Comparison of ENCODE assay signal across 9 cellular contexts in genomic region chr15:78620021-78620838, GRCh38. TPM values are rescaled to one million over a fixed set of nuclear protein-coding genes. Genes with fewer than 3 reads are reported as not detected.
DNase-seq lines count a peak whose midpoint lies in the region; ATAC-seq, FAIRE-seq and TF ChIP-seq lines count a peak whose summit lies in the region.
"Had no signal": no experiment of that assay in that cellular context is flagged by ENCODE, and none has a peak within 500 bp of the region (broad histone marks: within the 10 kb centered on the region; RNA-seq: fewer than 3 reads in every experiment).

No MANE protein-coding gene starts in this region.

- no peak for TF ChIP-seq EP300 in H1 (IDR thresholded peaks at IDR 0.05; ENCODE audit: borderline replicate concordance in 1 of 2, low read depth in 2 of 2, low read length in 2 of 2)

- H3K36me3 ChIP-seq in H1 (ENCODE audit: control insufficient read depth in 2 of 4, insufficient read depth in 4 of 4, low read length in 3 of 4) = no peaks in the 10 kb centered on the region

- peak; percentile 68 for DNase-seq in D341Med (ENCODE audit: low spot score)
- peak; percentile 49 for DNase-seq in NCI-H146 (lab: John Stamatoyannopoulos, UW)
- peak; percentile 36 to 83 for DNase-seq in H1 (ENCODE audit: low read depth in 1 of 2, low spot score in 2 of 2)
- DNase-seq in nephron progenitor cell = peak; percentile 73
- DNase-seq in GM19238 (ENCODE audit: insufficient read length, low spot score) = no peak
- no peak for DNase-seq in superior temporal gyrus (ENCODE audit: extremely low spot score)
- DNase-seq in RPMI8226 = no peak

- POLR2A ChIA-PET in H1 (lab: Charles Lee; ENCODE audit: partially characterized antibody) = interaction anchor here (1.2 to 1.5 kb wide), 2 partner anchors 191 kb away, joined by 3 to 4 read pairs; partner anchors contain the start of gene ADAMTS7

- FAIRE-seq in H1 (lab: Jason Lieb, UNC) = no peak

- no peak overlapping the region for H2BK15ac ChIP-seq in H1 (ENCODE audit: low read length)

- H3K79me1 ChIP-seq in H1 (ENCODE audit: low read depth, low read length) = no peaks in the 10 kb centered on the region

- no peak overlapping the region for H3K27ac ChIP-seq in H1 (ENCODE audit: low read depth, low read length)

- H3K36me3 Mint-ChIP-seq in nephron progenitor cell (ENCODE audit: low read depth) = peaks cover 13% of the 10 kb centered on the region

- H3K27me3 ChIP-seq in H1 (replicated peaks in 1 of 4; ENCODE audit: control insufficient read depth in 3 of 4, extremely low read depth in 1 of 4, insufficient read depth in 3 of 4, low read length in 3 of 4) = peaks cover 6 to 39% (median 35%) of the 10 kb centered on the region in 4 experiments

- TF ChIP-seq RAD21 in H1 (IDR thresholded peaks at IDR 0.05 in 1 of 2, conservative IDR thresholded peaks at IDR 0.05 in 1 of 2; ENCODE audit: low read depth in 2 of 2, low read length in 2 of 2) = peak; percentile 15 to 33; a peak in 1 of 4 replicates

- H3K23ac ChIP-seq in H1 (ENCODE audit: insufficient read length) = no peak overlapping the region

- H3K27me3 Mint-ChIP-seq in nephron progenitor cell (ENCODE audit: low read depth, poor library complexity) = peaks cover 42% of the 10 kb centered on the region

- H3K27ac Mint-ChIP-seq in nephron progenitor cell = no peak overlapping the region

- peak overlapping the region; percentile 83 for H3K4me3 Mint-ChIP-seq in nephron progenitor cell

- ATAC-seq in HG02610 (IDR thresholded peaks at IDR 0.05; ENCODE audit: unreplicated experiment) = no peak

- H3K9ac ChIP-seq in H1 (replicated peaks in 1 of 4; ENCODE audit: extremely low read depth in 1 of 4, low read depth in 3 of 4, low read length in 3 of 4) = peak overlapping the region in 2 of 4 experiments; percentile 7 to 74; a peak in 1 of 7 replicates

- peak overlapping the region; percentile 74 to 88 for H3K4me2 ChIP-seq in H1 (ENCODE audit: insufficient read depth in 1 of 2, low read depth in 2 of 2, low read length in 2 of 2)

- H3K14ac ChIP-seq in H1 (ENCODE audit: insufficient read length) = no peak overlapping the region

- H3K18ac ChIP-seq in H1 (ENCODE audit: extremely low read depth, low read length) = peak overlapping the region; percentile 38

- peak overlapping the region; percentile 30 to 70 (median 56) for H3K4me3 ChIP-seq in H1 (ENCODE audit: extremely low read depth in 1 of 4, insufficient read depth in 2 of 4, low read depth in 3 of 4, low read length in 4 of 4)

- H4K8ac ChIP-seq in H1 (ENCODE audit: extremely low read depth, insufficient read depth, low read length) = peak overlapping the region; percentile 77

- no peak overlapping the region for H2BK5ac ChIP-seq in H1 (ENCODE audit: low read depth, low read length)

- peaks cover 0 to 10% (median 2%) of the 10 kb centered on the region in 4 experiments; a peak in 6 of 7 replicates for H3K4me1 ChIP-seq in H1 (replicated peaks in 1 of 4; ENCODE audit: control insufficient read depth in 3 of 4, insufficient read depth in 4 of 4, low read length in 3 of 4)

- H4K91ac ChIP-seq in H1 (replicated peaks; ENCODE audit: insufficient read length, low read length) = no peak overlapping the region

- H3K79me2 ChIP-seq in H1 (ENCODE audit: control insufficient read depth in 1 of 2, insufficient read depth in 2 of 2, low read length in 2 of 2) = no peaks in the 10 kb centered on the region

- no peak overlapping the region for H2BK20ac ChIP-seq in H1 (ENCODE audit: low read length)

- H4K20me1 ChIP-seq in H1 (replicated peaks in 1 of 2; ENCODE audit: control insufficient read depth in 1 of 2, insufficient read depth in 2 of 2, low read length in 2 of 2) = no peaks in the 10 kb centered on the region

- peaks cover 14% of the 10 kb centered on the region; the same call in 1 of the 2 replicates for H3K23me2 ChIP-seq in H1 (ENCODE audit: low read depth, low read length)

- no peaks in the 10 kb centered on the region for H3K9me3 Mint-ChIP-seq in nephron progenitor cell

- TF ChIP-seq CTCF in H1 (IDR thresholded peaks at IDR 0.05; ENCODE audit: control extremely low read depth in 1 of 3, insufficient read depth in 1 of 3, low read depth in 1 of 3, low read length in 3 of 3) = peak; percentile 53 to 83 (median 62)
- TF ChIP-seq CTCF in nephron progenitor cell (IDR thresholded peaks at IDR 0.05) = no peak

- H3K9me3 ChIP-seq in H1 (ENCODE audit: insufficient read depth in 2 of 2, low read depth in 1 of 2, low read length in 1 of 2) = no peaks in the 10 kb centered on the region

- H2AFZ ChIP-seq in H1 (ENCODE audit: low read length) = peak overlapping the region; percentile 80; the same call in 1 of the 2 replicates

- H3K4ac ChIP-seq in H1 (replicated peaks; ENCODE audit: insufficient read length, low read depth, low read length) = no peak overlapping the region

- no peak overlapping the region for H2BK120ac ChIP-seq in H1 (replicated peaks; ENCODE audit: low read depth, low read length)

- 1% methylated on average over 71 of the region's 82 CpGs; no CpG with 5 or more reads in 1 of the 2 experiments for WGBS in H1 (ENCODE audit: extremely low coverage in 1 of 2, insufficient coverage in 1 of 2, insufficient read length in 1 of 2, insufficient replicate concordance in 2 of 2, low coverage in 1 of 2, low lambda C conversion rate in 2 of 2, missing lambda C conversion rate in 1 of 2), 2 experiments

- CTCF ChIA-PET in H1 (lab: Charles Lee; ENCODE audit: partially characterized antibody) = interaction anchor here (0.6 to 7.6 kb wide), 34 partner anchors 10 to 359 kb away, joined by 3 to 81 read pairs (median 6); partner anchors contain the start of genes CHRNA5, HYKK and PSMA4

- H2AK5ac ChIP-seq in H1 (ENCODE audit: low read depth, low read length) = no peak overlapping the region

- no peak overlapping the region for H3K56ac ChIP-seq in H1 (replicated peaks; ENCODE audit: insufficient read length, low read depth, low read length)

- no peak overlapping the region for H2BK12ac ChIP-seq in H1 (ENCODE audit: low read depth, low read length)

- H4K5ac ChIP-seq in H1 (ENCODE audit: insufficient read length, low read depth, low read length) = no peak overlapping the region

- TF ChIP-seq POLR2A in H1 (IDR thresholded peaks at IDR 0.05; ENCODE audit: control extremely low read depth in 1 of 2, low read depth in 2 of 2, low read length in 2 of 2) = no peak

- peaks cover 20% of the 10 kb centered on the region for H3K4me1 Mint-ChIP-seq in nephron progenitor cell

TF ChIP-seq in H1, 55 proteins besides CTCF, POLR2A, EP300 and RAD21 (continues in another document):
- TF ChIP-seq RNF2 (IDR thresholded peaks at IDR 0.05; ENCODE audit: borderline replicate concordance, low read depth, low read length, missing control alignments, poor library complexity, severe bottlenecking) = no peak
- TF ChIP-seq EZH2 (IDR thresholded peaks at IDR 0.05; ENCODE audit: low read depth, low read length, severe bottlenecking) = peak; percentile 86
- TF ChIP-seq KDM4A (IDR thresholded peaks at IDR 0.05; ENCODE audit: low read depth, low read length, severe bottlenecking) = peak; percentile 92
- no peak for TF ChIP-seq TEAD4 (IDR thresholded peaks at IDR 0.05; ENCODE audit: low read depth, low read length)
- TF ChIP-seq CREB1 (IDR thresholded peaks at IDR 0.05) = peak; percentile 48; the same call in 1 of the 2 replicates
- no peak for TF ChIP-seq CHD1 (IDR thresholded peaks at IDR 0.05; ENCODE audit: low read depth, low read length)
- TF ChIP-seq CBX5 (IDR thresholded peaks at IDR 0.05; ENCODE audit: low read depth, low read length) = no peak
- TF ChIP-seq SRF (IDR thresholded peaks at IDR 0.05; ENCODE audit: low read depth, low read length) = no peak
- peak; percentile 90 for TF ChIP-seq SUZ12 (IDR thresholded peaks at IDR 0.05; ENCODE audit: low read length)
- TF ChIP-seq HDAC2 (IDR thresholded peaks at IDR 0.05; ENCODE audit: borderline replicate concordance in 1 of 2, low read depth in 2 of 2, low read length in 2 of 2) = 0 out of 4 replicates have a peak, but pooled peaks of 1 of the 2 experiments have one; percentile 50
- peak; percentile 75; the same call in 1 of the 2 replicates for TF ChIP-seq RBBP5 (IDR thresholded peaks at IDR 0.05; ENCODE audit: borderline replicate concordance, low read depth, low read length)
- TF ChIP-seq GTF2F1 (IDR thresholded peaks at IDR 0.05; ENCODE audit: borderline replicate concordance, low read depth, low read length) = no peak
- TF ChIP-seq MAFK (IDR thresholded peaks at IDR 0.05; ENCODE audit: low read depth, low read length) = no peak
- 0 out of 2 replicates have a peak, but pooled peaks have one; percentile 18 for TF ChIP-seq TAF1 (IDR thresholded peaks at IDR 0.05; ENCODE audit: low read depth, low read length)

RNA-seq across cellular contexts. Expression of gene CHRNA3, which starts 0.6 kb away (rescaled TPM):
- total RNA-seq in H1 (2021; fragmentation: NEBNext Ultra II Directional; extraction: Animal tissue kit (Norgen Biotek cat#: 25700)) = 2.1 TPM in 2 replicates
- 4.4 and 4.7 TPM in 2 replicates for polyA plus RNA-seq in H1 (2011; rRNA removed)
- 2.9 TPM for polyA plus RNA-seq in H1 (2011; cell fraction: cytosol; rRNA removed)
- polyA plus RNA-seq in H1 (2011; cell fraction: nucleus; rRNA removed) = 7.5 TPM
- 3.1 to 4.5 TPM (median 4.0 TPM) in 4 replicates for polyA plus RNA-seq in H1 (2012, experiment 1 of 2)
- polyA plus RNA-seq in H1 (2012, experiment 2 of 2) = 1.4 TPM
- 4.5 TPM for polyA plus RNA-seq in H1 (2013, experiment 1 of 2)
- polyA plus RNA-seq in H1 (2013, experiment 2 of 2) = 5.5 TPM
- polyA minus RNA-seq in H1 (2011; rRNA and poly(A)+ RNA removed) = 5.1 and 6.5 TPM in 2 replicates
- 3.2 TPM for polyA minus RNA-seq in H1 (2011; cell fraction: cytosol; rRNA and poly(A)+ RNA removed)
- polyA minus RNA-seq in H1 (2011; cell fraction: nucleus; rRNA and poly(A)+ RNA removed) = 4.7 TPM

RNA-seq across cellular contexts. Expression of gene CHRNB4, which starts 20.8 kb away (rescaled TPM):
- 2.4 and 2.6 TPM in 2 replicates for total RNA-seq in H1 (2021; fragmentation: NEBNext Ultra II Directional; extraction: Animal tissue kit (Norgen Biotek cat#: 25700))
- 4.1 and 4.5 TPM in 2 replicates for polyA plus RNA-seq in H1 (2011; rRNA removed)
- 2.2 TPM for polyA plus RNA-seq in H1 (2011; cell fraction: cytosol; rRNA removed)
- polyA plus RNA-seq in H1 (2011; cell fraction: nucleus; rRNA removed) = 2.7 TPM
- polyA plus RNA-seq in H1 (2012, experiment 1 of 2) = 2.0 to 3.4 TPM (median 3.1 TPM) in 4 replicates
- polyA plus RNA-seq in H1 (2012, experiment 2 of 2) = 3.1 TPM
- 3.2 TPM for polyA plus RNA-seq in H1 (2013, experiment 1 of 2)
- polyA plus RNA-seq in H1 (2013, experiment 2 of 2) = 3.4 TPM
- 5.1 and 6.1 TPM in 2 replicates for polyA minus RNA-seq in H1 (2011; rRNA and poly(A)+ RNA removed)
- 2.1 TPM for polyA minus RNA-seq in H1 (2011; cell fraction: cytosol; rRNA and poly(A)+ RNA removed)
- 1.5 TPM for polyA minus RNA-seq in H1 (2011; cell fraction: nucleus; rRNA and poly(A)+ RNA removed)
- total RNA-seq: mucosa of gallbladder had no signal

RNA-seq across cellular contexts. Expression of gene CHRNA5, which starts 54.9 kb away (rescaled TPM):
- total RNA-seq in H1 (2021; fragmentation: NEBNext Ultra II Directional; extraction: Animal tissue kit (Norgen Biotek cat#: 25700)) = 29.3 and 31.4 TPM in 2 replicates
- polyA plus RNA-seq in H1 (2011; rRNA removed) = 5.4 and 13.5 TPM in 2 replicates
- polyA plus RNA-seq in H1 (2011; cell fraction: cytosol; rRNA removed) = 13.9 TPM
- 2.2 TPM for polyA plus RNA-seq in H1 (2011; cell fraction: nucleus; rRNA removed)
- 16.4 to 27.3 TPM (median 20.3 TPM) in 4 replicates for polyA plus RNA-seq in H1 (2012, experiment 1 of 2)
- 11.1 TPM for polyA plus RNA-seq in H1 (2012, experiment 2 of 2)
- polyA plus RNA-seq in H1 (2013, experiment 1 of 2) = 28.8 TPM
- 38.9 TPM for polyA plus RNA-seq in H1 (2013, experiment 2 of 2)
- polyA minus RNA-seq in H1 (2011; rRNA and poly(A)+ RNA removed) = 9.5 and 11.1 TPM in 2 replicates
- polyA minus RNA-seq in H1 (2011; cell fraction: cytosol; rRNA and poly(A)+ RNA removed) = 4.5 TPM
- polyA minus RNA-seq in H1 (2011; cell fraction: nucleus; rRNA and poly(A)+ RNA removed) = 7.7 TPM

Comparison
In these comparisons a context has a peak if more than half of its experiments do, and no peak if none do; other contexts are left out.
1. DNase-seq: peak in D341Med (single experiment), NCI-H146 (single experiment), H1 (2 of 2) and nephron progenitor cell (single experiment); none in GM19238 (single experiment), superior temporal gyrus (single experiment) and RPMI8226 (single experiment).